8 cellular contexts compared by ENCODE assay signal in genomic region chr2:216404010-216404618, GRCh38. TPM values are rescaled to one million over a fixed set of nuclear protein-coding genes. Genes with fewer than 3 reads are reported as not detected.
DNase-seq lines count a peak whose midpoint lies in the region; ATAC-seq lines count a peak whose summit lies in the region.

No MANE protein-coding gene starts in this region.

- no peak overlapping the region for H3K27ac Mint-ChIP-seq in activated naive CD4-positive, alpha-beta T cell treated with anti-CD3 and anti-CD28 coated beads, Interleukin-2, amount 50 U/mL, for 72 hours

- H3K27ac ChIP-seq in SJCRH30, result no peak overlapping the region

- no peaks in the 10 kb centered on the region for H3K36me3 Mint-ChIP-seq in activated naive CD4-positive, alpha-beta T cell treated with anti-CD3 and anti-CD28 coated beads, Interleukin-2, amount 50 U/mL, for 72 hours

- no peak overlapping the region for H3K4me3 ChIP-seq in SJCRH30

- ATAC-seq in HG02759 (IDR thresholded peaks at IDR 0.05; ENCODE audit: unreplicated experiment) (peak; percentile 61), GM19328 (IDR thresholded peaks at IDR 0.05; ENCODE audit: unreplicated experiment) (no peak), HG02642 (IDR thresholded peaks at IDR 0.05; ENCODE audit: poor library complexity, unreplicated experiment) (no peak)
- peak; percentile 63 to 69 for ATAC-seq in activated naive CD4-positive, alpha-beta T cell treated with anti-CD3 and anti-CD28 coated beads, Interleukin-2, amount 50 U/mL, for 72 hours

- H3K27me3 ChIP-seq in SJCRH30, result 0 out of 2 replicates have a peak, but pooled peaks cover 3% of the 10 kb centered on the region

- H3K9me3 ChIP-seq in SJCRH30 (replicated peaks), result no peaks in the 10 kb centered on the region

- H3K4me1 ChIP-seq in SJCRH30, result no peaks in the 10 kb centered on the region

- H3K9me3 Mint-ChIP-seq in activated naive CD4-positive, alpha-beta T cell treated with anti-CD3 and anti-CD28 coated beads, Interleukin-2, amount 50 U/mL, for 72 hours, result no peaks in the 10 kb centered on the region

- DNase-seq in EL (peak; percentile 48), SJCRH30 (peak; percentile 10 to 57), hepatic stellate cell (ENCODE audit: low spot score) (peak; percentile 22)
- DNase-seq in activated naive CD4-positive, alpha-beta T cell treated with anti-CD3 and anti-CD28 coated beads, Interleukin-2, amount 50 U/mL, for 72 hours (ENCODE audit: low spot score in 2 of 2), result peak in 1 of 2 donors; percentile 45
- peak; percentile 23 to 36 for DNase-seq in stimulated activated CD4-positive, alpha-beta T cell treated with anti-CD3 and anti-CD28 coated beads, Interleukin-2, amount 100 ng/mL, for 48 hours

- no peaks in the 10 kb centered on the region for H3K36me3 ChIP-seq in SJCRH30

RNA-seq across cellular contexts. Expression of gene SMARCAL1, which starts 8.2 kb away (rescaled TPM):
- total RNA-seq in SJCRH30 (2014; rRNA removed; shearing (Covaris generic)), result 8.8 and 9.4 TPM in 2 replicates
- 10 to 100 TPM; 28.3 to 29.2 TPM for total RNA-seq in activated naive CD4-positive, alpha-beta T cell treated with anti-CD3 and anti-CD28 coated beads, Interleukin-2, amount 50 U/mL, for 72 hours

RNA-seq across cellular contexts. Expression of gene MARCHF4, which starts 31.8 kb away (rescaled TPM):
- not detected in 2 replicates for total RNA-seq in SJCRH30 (2014; rRNA removed; shearing (Covaris generic))
- not detected for total RNA-seq in activated naive CD4-positive, alpha-beta T cell treated with anti-CD3 and anti-CD28 coated beads, Interleukin-2, amount 50 U/mL, for 72 hours

Comparison
In these comparisons a context has a peak if more than half of its experiments do, and no peak if none do; other contexts are left out.
1. ATAC-seq: peak in HG02759 (single experiment) and activated naive CD4-positive, alpha-beta T cell treated with anti-CD3 and anti-CD28 coated beads, Interleukin-2, amount 50 U/mL, for 72 hours (2 of 2); none in GM19328 (single experiment) and HG02642 (single experiment).